Comparison of ENCODE assay signal across 8 cellular contexts in genomic region chr14:55271572-55272414, GRCh38. TPM values are rescaled to one million over a fixed set of nuclear protein-coding genes. Genes with fewer than 3 reads are reported as not detected.
DNase-seq lines count a peak whose midpoint lies in the region; ATAC-seq and TF ChIP-seq lines count a peak whose summit lies in the region.

No MANE protein-coding gene starts in this region.

- ATAC-seq in GM19455 (IDR thresholded peaks at IDR 0.05; ENCODE audit: unreplicated experiment) (peak; percentile 49), HG03571 (IDR thresholded peaks at IDR 0.05; ENCODE audit: unreplicated experiment) (peak; percentile 29)

- TF ChIP-seq CTCF in OCI-LY3 (IDR thresholded peaks at IDR 0.05; ENCODE audit: low read depth, low read length) (no peak), epithelial cell of proximal tubule (conservative IDR thresholded peaks at IDR 0.05; ENCODE audit: low read depth, low read length) (no peak)

- DNase-seq in COLO829 (ENCODE audit: low spot score) (peak; percentile 78), activated T-cell treated with anti-CD3 and anti-CD28 coated beads for 48 hours (ENCODE audit: low read depth) (peak; percentile 39), epithelial cell of proximal tubule (ENCODE audit: low read depth) (no peak), mucosa of gallbladder (ENCODE audit: low spot score) (peak; percentile 66)
- peak; percentile 69 for DNase-seq in stimulated activated CD8-positive, alpha-beta memory T cell treated with anti-CD3 and anti-CD28 coated beads, Interleukin-4, amount 100 ng/mL, for 48 hours

- no peaks in the 10 kb centered on the region for H3K9me3 ChIP-seq in OCI-LY3 (ENCODE audit: insufficient read depth, low read length)

- H3K4me1 ChIP-seq in OCI-LY3 (ENCODE audit: low read length) = peaks cover 20% of the 10 kb centered on the region

- no peaks in the 10 kb centered on the region for H3K27me3 ChIP-seq in OCI-LY3 (ENCODE audit: low read depth, low read length)

- H3K4me2 ChIP-seq in OCI-LY3 (ENCODE audit: low read length) = peak overlapping the region; percentile 66

- peaks cover 3% of the 10 kb centered on the region for H3K36me3 ChIP-seq in OCI-LY3 (replicated peaks; ENCODE audit: low read depth, low read length)

- peaks cover 50% of the 10 kb centered on the region for H3K79me2 ChIP-seq in OCI-LY3 (ENCODE audit: low read length)

- H3K9ac ChIP-seq in OCI-LY3 (ENCODE audit: low read length) = peak overlapping the region; percentile 97

- H3K4me3 ChIP-seq in OCI-LY3 (ENCODE audit: low read length) (peak overlapping the region; percentile 100), epithelial cell of proximal tubule (ENCODE audit: low read depth, low read length) (peak overlapping the region; percentile 93)

- H3K27ac ChIP-seq in OCI-LY3 (ENCODE audit: low read length) = peak overlapping the region; percentile 63

- H2AFZ ChIP-seq in OCI-LY3 (ENCODE audit: low read depth, low read length) = peak overlapping the region; percentile 73; the same call in 1 of the 2 replicates

- peaks cover 40% of the 10 kb centered on the region for H4K20me1 ChIP-seq in OCI-LY3 (ENCODE audit: insufficient read depth, low read length)

RNA-seq across cellular contexts. Expression of gene FBXO34, which starts 0.6 kb away (rescaled TPM):
- total RNA-seq in epithelial cell of proximal tubule = 14.8 and 21.3 TPM in 2 replicates
- 27.0 TPM for total RNA-seq in mucosa of gallbladder
